Comparison of ENCODE assay signal across 1 cellular context in the genomic region with DNA sequence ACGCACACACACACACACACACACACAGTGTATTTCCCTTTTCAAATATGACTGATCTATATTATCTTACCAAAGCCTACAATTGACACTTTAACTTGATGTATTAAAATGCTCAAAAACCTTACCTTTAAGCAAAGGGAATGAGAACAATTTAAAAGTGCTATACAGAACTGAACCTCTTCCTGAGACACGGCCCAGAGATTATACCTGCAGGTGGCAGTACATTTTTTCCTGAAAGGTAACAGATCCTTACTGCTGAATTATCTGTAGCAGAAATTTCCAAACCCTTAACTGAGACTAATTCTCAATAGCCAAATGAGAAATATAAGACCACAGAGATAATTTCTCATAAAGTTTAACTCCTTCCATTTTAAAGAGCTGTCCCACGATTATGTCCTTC.
TF ChIP-seq lines count a peak whose summit lies in the region.

No MANE protein-coding gene starts in this region.

TF ChIP-seq in H1, 55 proteins besides CTCF, POLR2A, EP300 and RAD21 (continued from another document):
- no peak for TF ChIP-seq SAP30 (IDR thresholded peaks at IDR 0.05; ENCODE audit: insufficient read depth, insufficient replicate concordance, low read length)
- no peak for TF ChIP-seq HDAC6 (IDR thresholded peaks at IDR 0.05; ENCODE audit: low read depth, low read length)
- TF ChIP-seq KDM5A (IDR thresholded peaks at IDR 0.05; ENCODE audit: low read length): no peak
- TF ChIP-seq CHD1 (IDR thresholded peaks at IDR 0.05; ENCODE audit: low read depth, low read length): no peak
- TF ChIP-seq MAX (IDR thresholded peaks at IDR 0.05): no peak
- no peak for TF ChIP-seq TCF12 (IDR thresholded peaks at IDR 0.05; ENCODE audit: low read depth, low read length)
- TF ChIP-seq POLR2AphosphoS5 (IDR thresholded peaks at IDR 0.05; ENCODE audit: low read depth, low read length): no peak
- TF ChIP-seq SP4 (IDR thresholded peaks at IDR 0.05; ENCODE audit: low read length): no peak
- TF ChIP-seq USF2 (IDR thresholded peaks at IDR 0.05; ENCODE audit: low read length): no peak
- no peak for TF ChIP-seq FOSL1 (IDR thresholded peaks at IDR 0.05; ENCODE audit: insufficient read depth, low read depth, low read length)
- no peak for TF ChIP-seq SRF (IDR thresholded peaks at IDR 0.05; ENCODE audit: low read depth, low read length)
- TF ChIP-seq RXRA (IDR thresholded peaks at IDR 0.05; ENCODE audit: insufficient read depth, low read depth, low read length): no peak
